38 cellular contexts compared by ENCODE assay signal in genomic region chr7:17721736-17722285, GRCh38.
"Had no signal": no experiment of that assay in that cellular context is flagged by ENCODE, and none has a peak within 500 bp of the region (broad histone marks: within the 10 kb centered on the region; RNA-seq: fewer than 3 reads in every experiment).

No MANE protein-coding gene starts in this region.

- H3K4me3 Mint-ChIP-seq: activated CD4-positive, alpha-beta memory T cell treated with anti-CD3 and anti-CD28 coated beads, Interleukin-2, amount 10 ng/mL, durations not matched to agents 7 days and 5 days; activated CD4-positive, alpha-beta T cell treated with anti-CD3 and anti-CD28 coated beads for 36 hours; activated CD4-positive, alpha-beta T cell treated with anti-CD3 and anti-CD28 coated beads, Interleukin-2, amount 10 ng/mL, durations not matched to agents 7 days and 5 days; activated CD8-positive, alpha-beta memory T cell treated with anti-CD3 and anti-CD28 coated beads, Interleukin-2, amount 10 ng/mL, durations not matched to agents 7 days and 5 days; activated CD8-positive, alpha-beta T cell treated with anti-CD3 and anti-CD28 coated beads, Interleukin-2, amount 10 ng/mL, durations not matched to agents 7 days and 5 days; activated naive CD4-positive, alpha-beta T cell treated with anti-CD3 and anti-CD28 coated beads, Interleukin-2, amount 10 ng/mL, durations not matched to agents 7 days and 5 days; activated naive CD4-positive, alpha-beta T cell treated with anti-CD3 and anti-CD28 coated beads, Interleukin-2, amount 50 U/mL, for 24 hours; activated naive CD8-positive, alpha-beta T cell; activated naive CD8-positive, alpha-beta T cell treated with anti-CD3 and anti-CD28 coated beads, Interleukin-2, amount 10 ng/mL, durations not matched to agents 7 days and 5 days; activated naive CD8-positive, alpha-beta T cell treated with anti-CD3 and anti-CD28 coated beads, Interleukin-2, amount 50 U/mL, for 24 hours; activated T-cell treated with anti-CD3 and anti-CD28 coated beads, Interleukin-2, amount 50 U/mL, for 24 hours; brain; central memory CD8-positive, alpha-beta T cell; T-helper 2 cell treated with Interferon-gamma antibody and Interleukin-4, amounts not matched to agents 5 μg/mL and 100 μg/mL, for 36 hours; WTC11 had no signal

- DNase-seq: activated CD4-positive, alpha-beta memory T cell treated with anti-CD3 and anti-CD28 coated beads, Interleukin-2, amount 10 ng/mL, durations not matched to agents 7 days and 5 days; activated CD4-positive, alpha-beta T cell treated with anti-CD3 and anti-CD28 coated beads for 1 hour; activated CD4-positive, alpha-beta T cell treated with anti-CD3 and anti-CD28 coated beads for 36 hours; activated CD4-positive, alpha-beta T cell treated with anti-CD3 and anti-CD28 coated beads for 48 hours; activated CD4-positive, alpha-beta T cell treated with anti-CD3 and anti-CD28 coated beads, Interleukin-2, amount 10 ng/mL, durations not matched to agents 7 days and 5 days; activated CD4-positive, alpha-beta T cell treated with anti-CD3 and anti-CD28 coated beads, Interleukin-2, amount 50 U/mL, for 48 hours; activated CD4-positive, CD25-positive, alpha-beta regulatory T cell; activated CD8-positive, alpha-beta memory T cell treated with anti-CD3 and anti-CD28 coated beads for 24 hours; activated CD8-positive, alpha-beta memory T cell treated with anti-CD3 and anti-CD28 coated beads, Interleukin-2, amount 10 ng/mL, durations not matched to agents 7 days and 5 days; activated CD8-positive, alpha-beta memory T cell treated with anti-CD3 and anti-CD28 coated beads, Interleukin-2, amount 50 U/mL, for 48 hours; activated CD8-positive, alpha-beta T cell treated with anti-CD3 and anti-CD28 coated beads, Interleukin-2, amount 10 ng/mL, durations not matched to agents 7 days and 5 days; activated effector memory CD4-positive, alpha-beta T cell treated with Interleukin-2 at 50 U/mL for 16 hours; activated gamma-delta T cell; activated naive CD4-positive, alpha-beta T cell treated with anti-CD3 and anti-CD28 coated beads, Interleukin-2, amount 10 ng/mL, durations not matched to agents 7 days and 5 days; activated naive CD4-positive, alpha-beta T cell treated with Interleukin-2 at 50 U/mL for 16 hours; activated naive CD8-positive, alpha-beta T cell treated with anti-CD3 and anti-CD28 coated beads, Interleukin-2, amount 10 ng/mL, durations not matched to agents 7 days and 5 days; activated naive CD8-positive, alpha-beta T cell treated with anti-CD3 and anti-CD28 coated beads, Interleukin-2, amount 50 U/mL, for 24 hours; activated T-cell treated with anti-CD3 and anti-CD28 coated beads, Interleukin-2, amount 50 U/mL, for 24 hours; activated T-cell treated with anti-CD3 and anti-CD28 coated beads, Interleukin-2, amount 50 U/mL, for 48 hours; amygdala; anterior cingulate cortex; caudate nucleus; cerebellar nuclear complex; T-helper 2 cell; T-helper 9 cell had no signal

- H3K4me1 ChIP-seq: ascending aorta had no signal

- H3K36me3 ChIP-seq: ascending aorta, cardiac muscle cell had no signal

- H3K27ac Mint-ChIP-seq: activated CD4-positive, alpha-beta memory T cell treated with anti-CD3 and anti-CD28 coated beads, Interleukin-2, amount 10 ng/mL, durations not matched to agents 7 days and 5 days; activated CD4-positive, alpha-beta T cell treated with anti-CD3 and anti-CD28 coated beads for 36 hours; activated CD4-positive, alpha-beta T cell treated with anti-CD3 and anti-CD28 coated beads, Interleukin-2, amount 10 ng/mL, durations not matched to agents 7 days and 5 days; activated CD8-positive, alpha-beta memory T cell treated with anti-CD3 and anti-CD28 coated beads, Interleukin-2, amount 10 ng/mL, durations not matched to agents 7 days and 5 days; activated CD8-positive, alpha-beta T cell treated with anti-CD3 and anti-CD28 coated beads, Interleukin-2, amount 10 ng/mL, durations not matched to agents 7 days and 5 days; activated naive CD4-positive, alpha-beta T cell treated with anti-CD3 and anti-CD28 coated beads, Interleukin-2, amount 10 ng/mL, durations not matched to agents 7 days and 5 days; activated naive CD4-positive, alpha-beta T cell treated with anti-CD3 and anti-CD28 coated beads, Interleukin-2, amount 50 U/mL, for 24 hours; activated naive CD8-positive, alpha-beta T cell; activated naive CD8-positive, alpha-beta T cell treated with anti-CD3 and anti-CD28 coated beads, Interleukin-2, amount 10 ng/mL, durations not matched to agents 7 days and 5 days; activated naive CD8-positive, alpha-beta T cell treated with anti-CD3 and anti-CD28 coated beads, Interleukin-2, amount 50 U/mL, for 24 hours; activated T-cell treated with anti-CD3 and anti-CD28 coated beads, Interleukin-2, amount 50 U/mL, for 24 hours; activated T-helper 2 cell treated with anti-CD3 and anti-CD28 coated beads, Interferon-gamma antibody, Interleukin-2, Interleukin-4, amounts not matched to agents 10 μg/mL and 5 μg/mL and 100 μg/mL, durations not matched to agents 14 hours and 24 hours and 36 hours; brain; T-helper 2 cell treated with Interferon-gamma antibody and Interleukin-4, amounts not matched to agents 5 μg/mL and 100 μg/mL, for 36 hours; WTC11 had no signal

- H3K27ac ChIP-seq: ascending aorta, cardiac muscle cell, VCaP had no signal

- H3K27me3 ChIP-seq: ascending aorta, cardiac muscle cell had no signal

- H3K4me3 ChIP-seq: ascending aorta, cardiac muscle cell had no signal

- FAIRE-seq: bronchial epithelial cell, TTC549 had no signal

- H3K9me3 Mint-ChIP-seq: activated CD4-positive, alpha-beta memory T cell treated with anti-CD3 and anti-CD28 coated beads, Interleukin-2, amount 10 ng/mL, durations not matched to agents 7 days and 5 days; activated CD4-positive, alpha-beta T cell treated with anti-CD3 and anti-CD28 coated beads, Interleukin-2, amount 10 ng/mL, durations not matched to agents 7 days and 5 days; activated naive CD4-positive, alpha-beta T cell treated with anti-CD3 and anti-CD28 coated beads, Interleukin-2, amount 10 ng/mL, durations not matched to agents 7 days and 5 days; activated naive CD4-positive, alpha-beta T cell treated with anti-CD3 and anti-CD28 coated beads, Interleukin-2, amount 50 U/mL, for 24 hours; activated naive CD8-positive, alpha-beta T cell treated with anti-CD3 and anti-CD28 coated beads, Interleukin-2, amount 10 ng/mL, durations not matched to agents 7 days and 5 days; activated naive CD8-positive, alpha-beta T cell treated with anti-CD3 and anti-CD28 coated beads, Interleukin-2, amount 50 U/mL, for 24 hours; activated T-cell treated with anti-CD3 and anti-CD28 coated beads, Interleukin-2, amount 50 U/mL, for 24 hours; activated T-helper 2 cell treated with anti-CD3 and anti-CD28 coated beads, Interferon-gamma antibody, Interleukin-2, Interleukin-4, amounts not matched to agents 10 μg/mL and 5 μg/mL and 100 μg/mL, durations not matched to agents 14 hours and 24 hours and 36 hours; central memory CD8-positive, alpha-beta T cell; T-helper 2 cell treated with Interferon-gamma antibody and Interleukin-4, amounts not matched to agents 5 μg/mL and 100 μg/mL, for 36 hours; WTC11 had no signal

- H3K9me3 ChIP-seq: ascending aorta had no signal

- ATAC-seq: activated CD4-positive, alpha-beta T cell treated with anti-CD3 and anti-CD28 coated beads for 36 hours; activated CD4-positive, CD25-positive, alpha-beta regulatory T cell treated with anti-CD3 and anti-CD28 coated beads, Interleukin-2, amount 50 U/mL, for 24 hours; activated CD8-positive, alpha-beta memory T cell treated with anti-CD3 and anti-CD28 coated beads, Interleukin-2, amount 10 ng/mL, durations not matched to agents 7 days and 5 days; activated CD8-positive, alpha-beta T cell treated with anti-CD3 and anti-CD28 coated beads, Interleukin-2, amount 10 ng/mL, durations not matched to agents 7 days and 5 days; activated naive CD8-positive, alpha-beta T cell treated with anti-CD3 and anti-CD28 coated beads, Interleukin-2, amount 50 U/mL, for 24 hours had no signal

- H3K27me3 Mint-ChIP-seq: activated naive CD4-positive, alpha-beta T cell treated with anti-CD3 and anti-CD28 coated beads, Interleukin-2, amount 50 U/mL, for 24 hours; activated T-cell treated with anti-CD3 and anti-CD28 coated beads, Interleukin-2, amount 50 U/mL, for 24 hours; brain; central memory CD8-positive, alpha-beta T cell had no signal

- H3K36me3 Mint-ChIP-seq: activated CD8-positive, alpha-beta memory T cell treated with anti-CD3 and anti-CD28 coated beads, Interleukin-2, amount 10 ng/mL, durations not matched to agents 7 days and 5 days; activated naive CD4-positive, alpha-beta T cell treated with anti-CD3 and anti-CD28 coated beads, Interleukin-2, amount 10 ng/mL, durations not matched to agents 7 days and 5 days; activated naive CD4-positive, alpha-beta T cell treated with anti-CD3 and anti-CD28 coated beads, Interleukin-2, amount 50 U/mL, for 24 hours; activated naive CD8-positive, alpha-beta T cell; activated naive CD8-positive, alpha-beta T cell treated with anti-CD3 and anti-CD28 coated beads, Interleukin-2, amount 10 ng/mL, durations not matched to agents 7 days and 5 days; brain; WTC11 had no signal

- H3K4me1 Mint-ChIP-seq: activated CD4-positive, alpha-beta memory T cell treated with anti-CD3 and anti-CD28 coated beads, Interleukin-2, amount 10 ng/mL, durations not matched to agents 7 days and 5 days; activated CD4-positive, alpha-beta T cell treated with anti-CD3 and anti-CD28 coated beads for 36 hours; activated CD4-positive, alpha-beta T cell treated with anti-CD3 and anti-CD28 coated beads, Interleukin-2, amount 10 ng/mL, durations not matched to agents 7 days and 5 days; activated CD8-positive, alpha-beta memory T cell treated with anti-CD3 and anti-CD28 coated beads, Interleukin-2, amount 10 ng/mL, durations not matched to agents 7 days and 5 days; activated naive CD4-positive, alpha-beta T cell treated with anti-CD3 and anti-CD28 coated beads, Interleukin-2, amount 10 ng/mL, durations not matched to agents 7 days and 5 days; activated naive CD4-positive, alpha-beta T cell treated with anti-CD3 and anti-CD28 coated beads, Interleukin-2, amount 50 U/mL, for 24 hours; activated naive CD8-positive, alpha-beta T cell treated with anti-CD3 and anti-CD28 coated beads, Interleukin-2, amount 10 ng/mL, durations not matched to agents 7 days and 5 days; activated naive CD8-positive, alpha-beta T cell treated with anti-CD3 and anti-CD28 coated beads, Interleukin-2, amount 50 U/mL, for 24 hours; central memory CD8-positive, alpha-beta T cell had no signal
